5 cellular contexts compared by ENCODE assay signal in the genomic region with DNA sequence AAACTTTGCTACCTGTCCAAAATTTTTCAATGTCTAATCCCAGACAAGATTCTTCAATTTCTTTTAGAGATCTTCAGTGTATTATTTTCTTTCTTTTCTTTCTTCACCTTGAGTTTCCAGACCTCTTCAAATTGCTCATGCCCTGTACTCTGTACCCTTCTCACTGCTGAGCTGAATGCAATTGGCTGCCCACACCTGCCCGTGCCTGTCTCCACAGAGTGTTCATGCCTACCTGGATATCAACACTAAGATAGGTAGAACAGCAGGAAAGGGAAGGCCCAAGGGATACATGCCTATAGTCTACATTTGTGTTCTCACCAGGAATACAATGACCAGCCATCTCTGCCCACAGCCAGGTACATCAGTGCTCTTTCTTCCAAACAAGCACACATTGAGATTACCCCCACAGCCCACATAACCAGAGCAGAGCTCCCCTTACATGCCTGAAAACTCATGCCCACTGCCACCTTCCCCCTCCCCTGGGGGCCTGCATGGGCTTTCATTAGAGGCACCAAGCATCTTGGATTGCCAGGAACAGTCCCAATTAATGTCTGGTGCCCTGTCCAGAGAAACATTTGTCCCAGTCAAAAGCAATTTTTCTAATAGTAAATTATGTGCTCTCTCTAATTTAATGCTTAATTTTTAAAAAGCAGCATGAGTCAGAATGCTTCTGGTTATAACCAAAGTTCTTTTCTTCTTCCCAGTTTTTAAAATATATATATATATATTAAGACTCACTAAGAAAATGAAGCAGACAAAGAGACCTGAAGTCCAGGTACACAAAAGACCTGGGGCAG.
"Had no signal": no experiment of that assay in that cellular context is flagged by ENCODE, and none has a peak within 500 bp of the region (broad histone marks: within the 10 kb centered on the region; RNA-seq: fewer than 3 reads in every experiment).

No MANE protein-coding gene starts in this region.

- DNase-seq: H9, HCEC 1CT, IMR-90 had no signal

- H3K4me3 ChIP-seq: GM23338, K562 had no signal

- H3K4me2 ChIP-seq: GM23338 had no signal

- H2AFZ ChIP-seq: GM23338 had no signal

- ATAC-seq: GM23338, K562 had no signal
